In the genomic region with DNA sequence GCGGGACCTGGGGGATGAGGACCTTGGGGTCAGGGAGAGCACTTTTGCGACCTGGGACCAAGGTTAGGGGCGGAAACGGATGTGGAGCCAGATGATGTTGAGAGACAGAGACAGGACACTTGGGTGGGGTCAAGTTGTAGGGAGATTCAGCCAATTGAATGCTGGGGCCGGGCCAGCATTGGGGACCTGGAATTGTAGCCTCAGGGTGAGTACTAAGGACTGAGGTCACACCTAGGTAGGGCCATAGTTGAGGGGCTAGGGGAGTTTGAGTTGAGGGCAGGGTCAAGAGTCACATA, we compare ENCODE assay signal across 8 cellular contexts. TPM values are rescaled to one million over a fixed set of nuclear protein-coding genes. Genes with fewer than 3 reads are reported as not detected.
A peak's percentile ranks its signal among the peaks of the same experiment; 100 is the strongest.
DNase-seq lines count a peak whose midpoint lies in the region; ATAC-seq and TF ChIP-seq lines count a peak whose summit lies in the region.

No MANE protein-coding gene starts in this region.

- intact Hi-C loops in Calu3 (cut with micrococcal nuclease; ENCODE audit: unreplicated experiment), result no loop called here
- intact Hi-C loops in PC-3 (cut with micrococcal nuclease), result loop anchor here (2.0 kb wide), 1 partner anchor 87 kb away; no protein-coding TSS in a partner anchor

- no peaks in the 10 kb centered on the region for H3F3A ChIP-seq in PC-3 (ENCODE audit: low read length, unreplicated experiment)

- H3K27me3 ChIP-seq in PC-3 (ENCODE audit: low read length) (no peaks in the 10 kb centered on the region), parathyroid adenoma (ENCODE audit: control insufficient read depth, insufficient read depth, low read length) (no peaks in the 10 kb centered on the region)

- no peak for ATAC-seq in PC-3
- ATAC-seq in GM19455 (IDR thresholded peaks at IDR 0.05; ENCODE audit: unreplicated experiment), result no peak

- TF ChIP-seq CTCF in Calu3 (IDR thresholded peaks at IDR 0.05; ENCODE audit: unreplicated experiment) (no peak), PC-3 (conservative IDR thresholded peaks at IDR 0.05; ENCODE audit: low read depth, low read length) (no peak), endothelial cell (IDR thresholded peaks at IDR 0.05; ENCODE audit: unreplicated experiment) (no peak), parathyroid adenoma (IDR thresholded peaks at IDR 0.05) (no peak)

- H3K4me2 ChIP-seq in PC-3 (ENCODE audit: low read length) (peak overlapping the region; percentile 83), parathyroid adenoma (ENCODE audit: low read length) (peak overlapping the region; percentile 65)

- H3K4me3 Mint-ChIP-seq in Calu3 (ENCODE audit: low read depth, unreplicated experiment) (peak overlapping the region; percentile 88), endothelial cell (ENCODE audit: unreplicated experiment) (peak overlapping the region; percentile 89)

- POLR2A ChIA-PET in PC-3 (lab: Charles Lee; ENCODE audit: unreplicated experiment), result no interaction called here

- H3K27ac Mint-ChIP-seq in Calu3 (ENCODE audit: unreplicated experiment), result peak overlapping the region; percentile 94
- peak overlapping the region; percentile 72 for H3K27ac Mint-ChIP-seq in endothelial cell (ENCODE audit: unreplicated experiment)

- H3K27ac ChIP-seq in PC-3 (ENCODE audit: low read length), result no peak overlapping the region
- H3K27ac ChIP-seq in parathyroid adenoma, result peak overlapping the region; percentile 100

- CTCF ChIA-PET in Calu3 (lab: Charles Lee), result no interaction called here
- CTCF ChIA-PET in PC-3 (lab: Charles Lee), result no interaction called here

- no peaks in the 10 kb centered on the region for H3K27me3 Mint-ChIP-seq in Calu3 (ENCODE audit: unreplicated experiment)
- H3K27me3 Mint-ChIP-seq in endothelial cell (ENCODE audit: unreplicated experiment), result peaks cover 15% of the 10 kb centered on the region

- H3K9me3 ChIP-seq in PC-3 (ENCODE audit: low read length) (no peaks in the 10 kb centered on the region), parathyroid adenoma (ENCODE audit: control insufficient read depth, low read length) (no peaks in the 10 kb centered on the region)

- H3K4me1 ChIP-seq in PC-3 (ENCODE audit: insufficient read depth, low read length), result peaks cover 9% of the 10 kb centered on the region
- no peaks in the 10 kb centered on the region for H3K4me1 ChIP-seq in parathyroid adenoma

- H3K36me3 ChIP-seq in PC-3 (ENCODE audit: low read depth, low read length) (peaks cover 5% of the 10 kb centered on the region; the same call in 1 of the 2 replicates), parathyroid adenoma (ENCODE audit: control insufficient read depth, insufficient read depth, low read length) (no peaks in the 10 kb centered on the region)

- no peaks in the 10 kb centered on the region for H3K4me1 Mint-ChIP-seq in Calu3 (ENCODE audit: low read depth, unreplicated experiment)
- H3K4me1 Mint-ChIP-seq in endothelial cell (ENCODE audit: unreplicated experiment), result peaks cover 8% of the 10 kb centered on the region

- no peaks in the 10 kb centered on the region for H4K20me1 ChIP-seq in PC-3 (ENCODE audit: low read length)

- no peaks in the 10 kb centered on the region for H3K9me2 ChIP-seq in PC-3 (replicated peaks; ENCODE audit: low read length)

- H3K9me3 Mint-ChIP-seq in Calu3 (ENCODE audit: low read depth, unreplicated experiment), result no peaks in the 10 kb centered on the region
- no peaks in the 10 kb centered on the region for H3K9me3 Mint-ChIP-seq in endothelial cell (ENCODE audit: unreplicated experiment)

- H3K36me3 Mint-ChIP-seq in Calu3 (ENCODE audit: insufficient read depth, unreplicated experiment) (peaks cover 27% of the 10 kb centered on the region), endothelial cell (ENCODE audit: low read depth, unreplicated experiment) (peaks cover 18% of the 10 kb centered on the region)

- H2AFZ ChIP-seq in PC-3 (ENCODE audit: low read length) (peak overlapping the region; percentile 77), parathyroid adenoma (no peak overlapping the region)

- H3K4me3 ChIP-seq in PC-3 (ENCODE audit: low read length) (peak overlapping the region; percentile 65), parathyroid adenoma (ENCODE audit: low read depth, low read length) (no peak overlapping the region)

- no peaks in the 10 kb centered on the region for H3K79me2 ChIP-seq in PC-3 (ENCODE audit: low read length)
- H3K79me2 ChIP-seq in parathyroid adenoma, result no peaks in the 10 kb centered on the region

- H3K9ac ChIP-seq in PC-3 (ENCODE audit: low read length) (peak overlapping the region; percentile 22; the same call in 1 of the 2 replicates), parathyroid adenoma (no peak overlapping the region)

- BruUV-seq in Calu3 (replicated peaks; lab: Mats Ljungman, UMichigan) (no TSS peak), PC-3 (replicated peaks; lab: Mats Ljungman, UMichigan) (no TSS peak)

- DNase-seq in Calu3, result no peak
- no peak for DNase-seq in PC-3
- DNase-seq in endothelial cell (ENCODE audit: low spot score), result no peak
- no peak for DNase-seq in stimulated activated CD8-positive, alpha-beta memory T cell treated with anti-CD3 and anti-CD28 coated beads, Interleukin-4, amount 100 ng/mL, for 48 hours
- DNase-seq in stimulated activated CD4-positive, alpha-beta T cell treated with anti-CD3 and anti-CD28 coated beads, Interleukin-4, amount 100 ng/mL, for 24 hours, result no peak
- DNase-seq in kidney glomerular epithelial cell (lab: John Stamatoyannopoulos, UW), result no peak

RNA-seq across cellular contexts. Expression of a gene that starts 1.2 kb away (rescaled TPM):
- total RNA-seq in Calu3 (2022), result 25.9 and 27.2 TPM in 2 replicates
- total RNA-seq in PC-3 (2014; rRNA removed), result 68.4 and 81.1 TPM in 2 replicates
- total RNA-seq in endothelial cell (ENCODE audit: unreplicated experiment), result 66.8 TPM

RNA-seq across cellular contexts. Expression of a gene that starts 2.0 kb away (rescaled TPM):
- 1.7 and 2.4 TPM in 2 replicates for total RNA-seq in Calu3 (2022)
- 2.4 and 3.1 TPM in 2 replicates for total RNA-seq in PC-3 (2014; rRNA removed)
- 4.6 TPM for total RNA-seq in endothelial cell (ENCODE audit: unreplicated experiment)

RNA-seq across cellular contexts. Expression of a gene that starts 12.4 kb away (rescaled TPM):
- total RNA-seq in Calu3 (2022), result 50.4 and 53.4 TPM in 2 replicates
- 215 and 259 TPM in 2 replicates for total RNA-seq in PC-3 (2014; rRNA removed)
- 105 TPM for total RNA-seq in endothelial cell (ENCODE audit: unreplicated experiment)

RNA-seq across cellular contexts. Expression of a gene that starts 19.2 kb away (rescaled TPM):
- total RNA-seq in Calu3 (2022) (39.2 and 40.9 TPM in 2 replicates), PC-3 (2014; rRNA removed) (89.4 and 114 TPM in 2 replicates), endothelial cell (ENCODE audit: unreplicated experiment) (95.5 TPM)

RNA-seq across cellular contexts. Expression of a gene that starts 40.3 kb away (rescaled TPM):
- total RNA-seq in Calu3 (2022) (not detected in 2 replicates), PC-3 (2014; rRNA removed) (not detected in 2 replicates), endothelial cell (ENCODE audit: unreplicated experiment) (not detected)
